Comparison of ENCODE assay signal across 8 cellular contexts in genomic region chr11:126416542-126417090, GRCh38.
A peak's percentile ranks its signal among the peaks of the same experiment; 100 is the strongest.
DNase-seq lines count a peak whose midpoint lies in the region; ATAC-seq lines count a peak whose summit lies in the region.

No MANE protein-coding gene starts in this region.

- peak; percentile 78 for ATAC-seq in GM19438 (IDR thresholded peaks at IDR 0.05; ENCODE audit: low read depth, unreplicated experiment)
- ATAC-seq in HG03571 (IDR thresholded peaks at IDR 0.05; ENCODE audit: unreplicated experiment), result peak; percentile 90

- peak overlapping the region; percentile 81 for H3K27ac ChIP-seq in caudate nucleus (ENCODE audit: low read depth, low read length)

- peak; percentile 98 for DNase-seq in AG20443 (ENCODE audit: low spot score)
- peak; percentile 68 for DNase-seq in activated CD4-positive, CD25-positive, alpha-beta regulatory T cell treated with anti-CD3 and anti-CD28 coated beads, Interleukin-2, amount 50 U/mL, for 72 hours
- DNase-seq in caudate nucleus (lab: John Stamatoyannopoulos, UW), result peak in 60 of 61 donors; percentile 12 to 90 (median 78)
- DNase-seq in islet precursor cell, result peak; percentile 92
- peak; percentile 57 to 70 for DNase-seq in stimulated activated CD4-positive, alpha-beta T cell treated with anti-CD3 and anti-CD28 coated beads, Interleukin-12 subunit alpha, Interleukin-12 subunit beta, amount 100 ng/mL, for 24 hours (ENCODE audit: low read depth in 2 of 2)
- no peak for DNase-seq in SK-N-DZ (ENCODE audit: low spot score)
